20 cellular contexts compared by ENCODE assay signal in genomic region chr1:24707659-24708058, GRCh38. TPM values are rescaled to one million over a fixed set of nuclear protein-coding genes. Genes with fewer than 3 reads are reported as not detected.
DNase-seq lines count a peak whose midpoint lies in the region; ATAC-seq and TF ChIP-seq lines count a peak whose summit lies in the region.
"Had no signal": no experiment of that assay in that cellular context is flagged by ENCODE, and none has a peak within 500 bp of the region (broad histone marks: within the 10 kb centered on the region; RNA-seq: fewer than 3 reads in every experiment).

No MANE protein-coding gene starts in this region.

- no peak overlapping the region for H2BK120ac ChIP-seq in trophoblast cell (ENCODE audit: insufficient read depth, low read length, poor library complexity)

- H3K27ac ChIP-seq in SK-N-SH (ENCODE audit: low read depth in 2 of 2, low read length in 1 of 2) (no peak overlapping the region), PC-3 (ENCODE audit: low read length) (no peak overlapping the region), trophoblast cell (ENCODE audit: low read depth, low read length) (no peak overlapping the region)
- H3K27ac ChIP-seq: adrenal gland, colonic mucosa, hepatocyte, SK-N-MC had no signal

- H4K8ac ChIP-seq in trophoblast cell (ENCODE audit: low read depth, low read length), result no peak overlapping the region

- peaks cover 5% of the 10 kb centered on the region for H3K79me1 ChIP-seq in trophoblast cell (ENCODE audit: low read length)

- H2BK12ac ChIP-seq in trophoblast cell (ENCODE audit: low read length), result no peak overlapping the region

- no peak overlapping the region for H3K14ac ChIP-seq in trophoblast cell (ENCODE audit: low read length)

- H3K9ac ChIP-seq in SK-N-SH (no peak overlapping the region), PC-3 (ENCODE audit: low read length) (no peak overlapping the region), trophoblast cell (ENCODE audit: low read length) (no peak overlapping the region)
- H3K9ac ChIP-seq: KMS-11 had no signal

- ATAC-seq in SK-N-SH treated with all-trans-retinoic acid at 6 μM for 48 hours (no peak), PC-3 (no peak), GM18861 (IDR thresholded peaks at IDR 0.05; ENCODE audit: unreplicated experiment) (no peak), HG03354 (IDR thresholded peaks at IDR 0.05; ENCODE audit: poor library complexity, severe bottlenecking, unreplicated experiment) (no peak)
- ATAC-seq: left cardiac atrium, upper lobe of right lung had no signal

- intact Hi-C loops in PC-3 (cut with micrococcal nuclease), result no loop called here

- H3K36me3 ChIP-seq in SK-N-SH (replicated peaks in 1 of 2; ENCODE audit: control insufficient read depth in 1 of 2, insufficient read depth in 2 of 2, low read length in 1 of 2), result no peaks in the 10 kb centered on the region
- H3K36me3 ChIP-seq in PC-3 (ENCODE audit: low read depth, low read length), result no peaks in the 10 kb centered on the region
- H3K36me3 ChIP-seq in trophoblast cell (ENCODE audit: control insufficient read depth in 1 of 2, insufficient read depth in 2 of 2, low read length in 2 of 2), result no peaks in the 10 kb centered on the region
- H3K36me3 ChIP-seq: adrenal gland, colonic mucosa, spleen, upper lobe of right lung had no signal

- POLR2A ChIA-PET in SK-N-SH (lab: Yijun Ruan, JAX), result no interaction called here
- POLR2A ChIA-PET in PC-3 (lab: Charles Lee; ENCODE audit: unreplicated experiment), result no interaction called here

- TF ChIP-seq RAD21 in SK-N-SH (IDR thresholded peaks at IDR 0.05; ENCODE audit: low read length), result no peak

- H3K79me2 ChIP-seq in SK-N-SH (ENCODE audit: insufficient read depth) (no peaks in the 10 kb centered on the region), PC-3 (ENCODE audit: low read length) (no peaks in the 10 kb centered on the region), trophoblast cell (ENCODE audit: control insufficient read depth, insufficient read depth, low read length, poor library complexity) (no peaks in the 10 kb centered on the region)
- H3K79me2 ChIP-seq: hepatocyte had no signal

- 66% methylated on average over 4 of the region's 4 CpGs for WGBS in SK-N-SH (ENCODE audit: low lambda C conversion rate)
- no CpG with 5 or more reads among the region's 4 CpGs for WGBS in trophoblast cell (ENCODE audit: extremely low coverage, insufficient coverage, insufficient read length)

- no peak for DNase-seq in SK-N-SH
- peak; percentile 67 for DNase-seq in PC-3
- peak; percentile 59 for DNase-seq in dermis blood vessel endothelial cell
- DNase-seq in trophoblast cell, result peak; percentile 79 to 81
- no peak for DNase-seq in activated CD4-positive, alpha-beta T cell treated with anti-CD3 and anti-CD28 coated beads, Interleukin-2, amount 50 U/mL, for 4 hours
- DNase-seq: activated CD8-positive, alpha-beta memory T cell treated with anti-CD3 and anti-CD28 coated beads for 24 hours; adrenal gland; colonic mucosa; left cardiac atrium; NCI-H446 treated with DMSO at 0.1 percent for 48 hours; posterior cingulate gyrus; spleen; stimulated activated naive CD4-positive, alpha-beta T cell; upper lobe of right lung had no signal

- H4K12ac ChIP-seq in trophoblast cell (ENCODE audit: low read depth, low read length), result no peak overlapping the region

- TF ChIP-seq EP300 in SK-N-SH (IDR thresholded peaks at IDR 0.05; ENCODE audit: borderline replicate concordance in 1 of 2, low read depth in 1 of 2, low read length in 1 of 2), result no peak

- no peak overlapping the region for H3K23ac ChIP-seq in trophoblast cell (ENCODE audit: low read length)

- H3K9me2 ChIP-seq in SK-N-SH (no peaks in the 10 kb centered on the region), PC-3 (replicated peaks; ENCODE audit: low read length) (no peaks in the 10 kb centered on the region)

- H3K18ac ChIP-seq in trophoblast cell (ENCODE audit: low read length), result no peak overlapping the region

- H3K4me2 ChIP-seq in SK-N-SH (no peak overlapping the region), PC-3 (ENCODE audit: low read length) (no peak overlapping the region), trophoblast cell (ENCODE audit: low read length) (no peak overlapping the region)
- H3K4me2 ChIP-seq: hepatocyte, KMS-11 had no signal

- CTCF ChIA-PET in SK-N-SH (lab: Yijun Ruan, JAX), result interaction anchor here (0.8 to 1.0 kb wide), 2 partner anchors 11 to 19 kb away, joined by 3 read pairs; no protein-coding TSS in a partner anchor
- CTCF ChIA-PET in PC-3 (lab: Charles Lee), result no interaction called here

- no peak overlapping the region for H3K4ac ChIP-seq in trophoblast cell (ENCODE audit: low read depth, low read length)

- no peak overlapping the region for H4K91ac ChIP-seq in trophoblast cell (ENCODE audit: low read depth, low read length)

- TF ChIP-seq CTCF in SK-N-SH (IDR thresholded peaks at IDR 0.05) (no peak), PC-3 (conservative IDR thresholded peaks at IDR 0.05; ENCODE audit: low read depth, low read length) (no peak)

- H3K27me3 ChIP-seq in SK-N-SH (ENCODE audit: insufficient read depth) (no peaks in the 10 kb centered on the region), PC-3 (ENCODE audit: low read length) (no peaks in the 10 kb centered on the region), trophoblast cell (ENCODE audit: insufficient read depth, low read length) (no peaks in the 10 kb centered on the region)
- H3K27me3 ChIP-seq: adrenal gland, colonic mucosa, hepatocyte, spleen, upper lobe of right lung had no signal

- H3K4me1 ChIP-seq in SK-N-SH (ENCODE audit: control insufficient read depth in 1 of 2, insufficient read depth in 2 of 2, low read depth in 1 of 2, low read length in 1 of 2) (peaks cover 0 to 7% of the 10 kb centered on the region in 2 experiments; a peak in 2 of 4 replicates), PC-3 (ENCODE audit: insufficient read depth, low read length) (peaks cover 31% of the 10 kb centered on the region), trophoblast cell (ENCODE audit: control insufficient read depth in 1 of 2, insufficient read depth in 2 of 2, low read length in 2 of 2) (peaks cover 14 to 18% of the 10 kb centered on the region in 2 experiments)

- no peaks in the 10 kb centered on the region for H4K20me1 ChIP-seq in SK-N-SH (ENCODE audit: insufficient read depth)
- H4K20me1 ChIP-seq in PC-3 (ENCODE audit: low read length), result no peaks in the 10 kb centered on the region

- no TSS peak for BruUV-seq in PC-3 (replicated peaks; lab: Mats Ljungman, UMichigan)

- H2AFZ ChIP-seq in SK-N-SH (ENCODE audit: low read depth) (no peak overlapping the region), PC-3 (ENCODE audit: low read length) (no peak overlapping the region), trophoblast cell (ENCODE audit: insufficient read depth, low read length, poor library complexity) (no peak overlapping the region)
- H2AFZ ChIP-seq: hepatocyte had no signal

- H2BK5ac ChIP-seq in trophoblast cell (ENCODE audit: low read depth, low read length, poor library complexity), result no peak overlapping the region

- no peak overlapping the region for H3K4me3 ChIP-seq in SK-N-SH (ENCODE audit: low read depth in 2 of 2, low read length in 1 of 2)
- H3K4me3 ChIP-seq in PC-3 (ENCODE audit: low read length), result no peak overlapping the region
- no peak overlapping the region for H3K4me3 ChIP-seq in trophoblast cell (ENCODE audit: low read depth, low read length)
- H3K4me3 ChIP-seq: adrenal gland, colonic mucosa, hepatocyte, SK-N-MC, spleen, upper lobe of right lung had no signal

- no peaks in the 10 kb centered on the region for H3K9me3 ChIP-seq in SK-N-SH
- no peaks in the 10 kb centered on the region for H3K9me3 ChIP-seq in PC-3 (ENCODE audit: low read length)
- no peaks in the 10 kb centered on the region for H3K9me3 ChIP-seq in trophoblast cell (ENCODE audit: insufficient read depth, low read depth, low read length)
- H3K9me3 ChIP-seq: adrenal gland, colonic mucosa, spleen, upper lobe of right lung had no signal

- H2AK5ac ChIP-seq in trophoblast cell (ENCODE audit: low read length), result no peak overlapping the region

- peaks cover 20% of the 10 kb centered on the region for H3F3A ChIP-seq in SK-N-SH (replicated peaks; ENCODE audit: insufficient read depth)
- H3F3A ChIP-seq in PC-3 (ENCODE audit: low read length, unreplicated experiment), result no peaks in the 10 kb centered on the region

TF ChIP-seq in SK-N-SH, 30 proteins besides CTCF, POLR2A, EP300 and RAD21:
- no peak for TF ChIP-seq SMC3 (IDR thresholded peaks at IDR 0.05; ENCODE audit: low read depth, low read length)
- peak; percentile 17; the same call in 1 of the 2 replicates for TF ChIP-seq FOSL2 (IDR thresholded peaks at IDR 0.05; ENCODE audit: borderline replicate concordance, low read depth)
TF ChIP-seq in SK-N-SH: peak in this region for 1.

TF ChIP-seq in SK-N-SH treated with all-trans-retinoic acid at 6 μM for 48 hours, 23 proteins besides CTCF, POLR2A, EP300 and RAD21 (continues in another document):
- no peak for TF ChIP-seq CREB5 (CRISPR knock-in tag; IDR thresholded peaks at IDR 0.05; ENCODE audit: low read depth)
- no peak for TF ChIP-seq TOX (CRISPR knock-in tag; IDR thresholded peaks at IDR 0.05; ENCODE audit: borderline replicate concordance)

RNA-seq across cellular contexts. Expression of gene CLIC4, which starts 37.6 kb away (rescaled TPM):
- 66.4 and 84.4 TPM in 2 replicates for polyA plus RNA-seq in SK-N-SH (2012; rRNA removed)
- polyA plus RNA-seq in SK-N-SH (2012; cell fraction: cytosol; rRNA removed), result 98.5 and 106 TPM in 2 replicates
- polyA plus RNA-seq in SK-N-SH (2012; cell fraction: nucleus; rRNA removed), result 29.1 and 46.8 TPM in 2 replicates
- total RNA-seq in PC-3 (2014; rRNA removed), result 51.4 and 57.6 TPM in 2 replicates
- total RNA-seq in dermis blood vessel endothelial cell, result 262 and 338 TPM in 2 replicates
- polyA plus RNA-seq in trophoblast cell (2013), result 204 and 206 TPM in 2 replicates

Comparison
In these comparisons a context has a peak if more than half of its experiments do, and no peak if none do; other contexts are left out.
1. DNase-seq: peak in PC-3 (single experiment), dermis blood vessel endothelial cell (single experiment) and trophoblast cell (2 of 2); none in SK-N-SH (single experiment) and activated CD4-positive, alpha-beta T cell treated with anti-CD3 and anti-CD28 coated beads, Interleukin-2, amount 50 U/mL, for 4 hours (0 of 2).